In genomic region chr17:3796110-3796821, GRCh38 we compare ENCODE assay signal across 10 cellular contexts. TPM values are rescaled to one million over a fixed set of nuclear protein-coding genes. Genes with fewer than 3 reads are reported as not detected.
DNase-seq lines count a peak whose midpoint lies in the region; ATAC-seq, FAIRE-seq and TF ChIP-seq lines count a peak whose summit lies in the region.
"Had no signal": no experiment of that assay in that cellular context is flagged by ENCODE, and none has a peak within 500 bp of the region (broad histone marks: within the 10 kb centered on the region; RNA-seq: fewer than 3 reads in every experiment).

No MANE protein-coding gene starts in this region.

- in situ Hi-C loops in HepG2 (cut with HindIII; ENCODE audit: extremely low pct_ligation_motif_present, low pct_unique_long_range_greater_than_20kb) (no loop called here), gastrocnemius medialis (cut with MboI; ENCODE audit: low sequenced_read_pairs in 4 of 4) (no loop called here)

- CTCF ChIA-PET in activated CD4-positive, alpha-beta T cell treated with anti-CD3 and anti-CD28 coated beads, Interleukin-2, amount 10 ng/mL, durations not matched to agents 7 days and 5 days (lab: Charles Lee): interaction anchor here (0.6 to 2.7 kb wide), 13 partner anchors 9 to 73 kb away, joined by 3 to 10 read pairs (median 4); partner anchors contain the start of genes HASPIN and NCBP3
- CTCF ChIA-PET in HepG2 (lab: Yijun Ruan, JAX; ENCODE audit: low intra/inter-chr PET ratio, low total read pairs): no interaction called here

- peak; percentile 67 for DNase-seq in activated CD4-positive, alpha-beta T cell treated with anti-CD3 and anti-CD28 coated beads, Interleukin-2, amount 10 ng/mL, durations not matched to agents 7 days and 5 days
- DNase-seq in HepG2 (ENCODE audit: low spot score) (no peak), gastrocnemius medialis (no peak), GF-D8 (lab: John Stamatoyannopoulos, UW) (no peak), SKM-1 (lab: John Stamatoyannopoulos, UW; ENCODE audit: unreplicated experiment) (no peak)

- no peak overlapping the region for H3K4me3 ChIP-seq in HepG2 (replicated peaks in 1 of 3; ENCODE audit: insufficient read depth in 1 of 3, low read depth in 2 of 3, low read length in 3 of 3)
- no peak overlapping the region for H3K4me3 ChIP-seq in gastrocnemius medialis
- H3K4me3 ChIP-seq: cardiac muscle cell had no signal

- H3K27ac ChIP-seq in HepG2 (ENCODE audit: extremely low read length, insufficient read depth, low read length) (peak overlapping the region; percentile 92), gastrocnemius medialis (no peak overlapping the region)
- H3K27ac ChIP-seq: cardiac muscle cell, parathyroid adenoma had no signal

- peak; percentile 80 for ATAC-seq in GM18502 (IDR thresholded peaks at IDR 0.05; ENCODE audit: poor library complexity, unreplicated experiment)
- ATAC-seq in HG02884 (IDR thresholded peaks at IDR 0.05; ENCODE audit: unreplicated experiment): peak; percentile 53
- ATAC-seq in HepG2: no peak
- no peak for ATAC-seq in HG02840 (IDR thresholded peaks at IDR 0.05; ENCODE audit: low FRiP score, unreplicated experiment)
- ATAC-seq in gastrocnemius medialis: no peak

- H3K36me3 ChIP-seq in HepG2 (replicated peaks in 1 of 2; ENCODE audit: control insufficient read depth in 1 of 2, insufficient read depth in 2 of 2, low read length in 2 of 2) (no peaks in the 10 kb centered on the region), gastrocnemius medialis (no peaks in the 10 kb centered on the region)
- H3K36me3 ChIP-seq: cardiac muscle cell had no signal

- no TSS peak for BruUV-seq in HepG2 (replicated peaks; lab: Mats Ljungman, UMichigan)

- no peak overlapping the region for H3K4me2 ChIP-seq in HepG2 (ENCODE audit: low read depth, low read length)

- TF ChIP-seq CTCF in HepG2 (CRISPR knock-in tag; IDR thresholded peaks at IDR 0.05) (no peak), gastrocnemius medialis (IDR thresholded peaks at IDR 0.05 in 4 of 5, conservative IDR thresholded peaks at IDR 0.05 in 1 of 5) (no peak)

- no peak for TF ChIP-seq POLR2A in HepG2 (IDR thresholded peaks at IDR 0.05; ENCODE audit: insufficient read depth in 1 of 2, low read depth in 2 of 2, low read length in 2 of 2)
- TF ChIP-seq POLR2A in gastrocnemius medialis (IDR thresholded peaks at IDR 0.05): no peak

- no peak overlapping the region for H2AFZ ChIP-seq in HepG2 (ENCODE audit: low read length)
- H2AFZ ChIP-seq: parathyroid adenoma had no signal

- TF ChIP-seq EP300 in HepG2 (IDR thresholded peaks at IDR 0.05; ENCODE audit: low read depth in 2 of 2, low read length in 2 of 2): no peak
- TF ChIP-seq EP300 in HepG2 (CRISPR knock-in tag; IDR thresholded peaks at IDR 0.05; ENCODE audit: borderline replicate concordance): no peak

- H3K79me2 ChIP-seq in HepG2 (ENCODE audit: insufficient read depth, low read length): no peaks in the 10 kb centered on the region
- H3K79me2 ChIP-seq: parathyroid adenoma had no signal

- H3K27ac Mint-ChIP-seq in activated CD4-positive, alpha-beta T cell treated with anti-CD3 and anti-CD28 coated beads, Interleukin-2, amount 10 ng/mL, durations not matched to agents 7 days and 5 days: peak overlapping the region; percentile 27

- H3K27me3 Mint-ChIP-seq in activated CD4-positive, alpha-beta T cell treated with anti-CD3 and anti-CD28 coated beads, Interleukin-2, amount 10 ng/mL, durations not matched to agents 7 days and 5 days: no peaks in the 10 kb centered on the region

- no peak overlapping the region for H3K4me3 Mint-ChIP-seq in activated CD4-positive, alpha-beta T cell treated with anti-CD3 and anti-CD28 coated beads, Interleukin-2, amount 10 ng/mL, durations not matched to agents 7 days and 5 days

- FAIRE-seq in HepG2 (lab: Jason Lieb, UNC): no peak

- peaks cover 35% of the 10 kb centered on the region for H3K4me1 Mint-ChIP-seq in activated CD4-positive, alpha-beta T cell treated with anti-CD3 and anti-CD28 coated beads, Interleukin-2, amount 10 ng/mL, durations not matched to agents 7 days and 5 days

- H3K9me3 ChIP-seq in HepG2 (ENCODE audit: low read length) (no peaks in the 10 kb centered on the region), gastrocnemius medialis (no peaks in the 10 kb centered on the region)

- no peak overlapping the region for H3K9ac ChIP-seq in HepG2 (ENCODE audit: insufficient read depth, low read depth, low read length)
- H3K9ac ChIP-seq: parathyroid adenoma had no signal

- no peak for TF ChIP-seq RAD21 in HepG2 (CRISPR knock-in tag; IDR thresholded peaks at IDR 0.05)

- no peaks in the 10 kb centered on the region for H3K27me3 ChIP-seq in HepG2 (ENCODE audit: control insufficient read depth in 1 of 2, insufficient read depth in 2 of 2, low read length in 2 of 2)
- H3K27me3 ChIP-seq in gastrocnemius medialis: no peaks in the 10 kb centered on the region
- H3K27me3 ChIP-seq: cardiac muscle cell had no signal

- H3K9me3 Mint-ChIP-seq in activated CD4-positive, alpha-beta T cell treated with anti-CD3 and anti-CD28 coated beads, Interleukin-2, amount 10 ng/mL, durations not matched to agents 7 days and 5 days: no peaks in the 10 kb centered on the region

- H3K4me1 ChIP-seq in HepG2 (ENCODE audit: insufficient read depth, low read length): peaks cover 71% of the 10 kb centered on the region
- H3K4me1 ChIP-seq in gastrocnemius medialis: no peaks in the 10 kb centered on the region
- H3K4me1 ChIP-seq: parathyroid adenoma had no signal

- 94% methylated on average over 12 of the region's 17 CpGs for WGBS in HepG2 (ENCODE audit: low lambda C conversion rate)

- intact Hi-C loops in HepG2 (cut with micrococcal nuclease; ENCODE audit: unreplicated experiment): no loop called here
- intact Hi-C loops in gastrocnemius medialis (cut with DNase I; ENCODE audit: low total_unique reads): no loop called here

- H3K36me3 Mint-ChIP-seq in activated CD4-positive, alpha-beta T cell treated with anti-CD3 and anti-CD28 coated beads, Interleukin-2, amount 10 ng/mL, durations not matched to agents 7 days and 5 days (ENCODE audit: low read depth): no peaks in the 10 kb centered on the region

- POLR2A ChIA-PET in activated CD4-positive, alpha-beta T cell treated with anti-CD3 and anti-CD28 coated beads, Interleukin-2, amount 10 ng/mL, durations not matched to agents 7 days and 5 days (lab: Charles Lee): interaction anchor here (0.9 to 1.0 kb wide), 2 partner anchors 9 to 56 kb away, joined by 3 read pairs; no protein-coding TSS in a partner anchor
- POLR2A ChIA-PET in HepG2 (lab: Yijun Ruan, JAX): interaction anchor here (0.7 to 4.1 kb wide), 7 partner anchors 9 to 73 kb away, joined by 3 to 39 read pairs (median 5); partner anchors contain the start of genes HASPIN and NCBP3

- no peaks in the 10 kb centered on the region for H4K20me1 ChIP-seq in HepG2 (ENCODE audit: insufficient read depth, low read length)

RNA-seq across cellular contexts. Expression of gene ITGAE, which starts 4.7 kb away (rescaled TPM):
- 10 to 100 TPM; 18.3 to 20.9 TPM for total RNA-seq in activated CD4-positive, alpha-beta T cell treated with anti-CD3 and anti-CD28 coated beads, Interleukin-2, amount 10 ng/mL, durations not matched to agents 7 days and 5 days
- 49.0 and 56.3 TPM in 2 replicates for total RNA-seq in HepG2 (2016; rRNA removed; fragmentation: Illumina TruSeq; extraction: Trizol)
- 99.2 and 118 TPM in 2 replicates for total RNA-seq in HepG2 (2016; cell fraction: cytosol; rRNA removed; fragmentation: Illumina TruSeq; extraction: Trizol; ENCODE audit: low read depth)
- total RNA-seq in HepG2 (2016; cell fraction: insoluble cytoplasmic fraction; rRNA removed; fragmentation: Illumina TruSeq; extraction: Trizol): 54.9 and 56.5 TPM in 2 replicates
- total RNA-seq in HepG2 (2016; cell fraction: membrane; rRNA removed; fragmentation: Illumina TruSeq; extraction: Trizol): 121 and 124 TPM in 2 replicates
- 18.5 and 22.4 TPM in 2 replicates for total RNA-seq in HepG2 (2016; cell fraction: nucleus; rRNA removed; fragmentation: Illumina TruSeq; extraction: Trizol)
- 38.2 and 42.3 TPM in 2 replicates for polyA plus RNA-seq in HepG2 (2011; rRNA removed)
- polyA plus RNA-seq in HepG2 (2011; cell fraction: cytosol; rRNA removed): 28.2 and 31.0 TPM in 2 replicates
- 13.3 and 15.2 TPM in 2 replicates for polyA plus RNA-seq in HepG2 (2011; cell fraction: nucleus; rRNA removed)
- polyA plus RNA-seq in HepG2 (2012): 19.1 and 24.6 TPM in 2 replicates
- 110 and 139 TPM in 2 replicates for polyA plus RNA-seq in HepG2 (2016; cell fraction: cytosol; fragmentation: Illumina TruSeq; extraction: Trizol; ENCODE audit: low read depth)
- polyA plus RNA-seq in HepG2 (2016; cell fraction: insoluble cytoplasmic fraction; fragmentation: Illumina TruSeq; extraction: Trizol; ENCODE audit: low read depth): 46.7 and 46.9 TPM in 2 replicates
- 90.3 and 104 TPM in 2 replicates for polyA plus RNA-seq in HepG2 (2016; cell fraction: membrane; fragmentation: Illumina TruSeq; extraction: Trizol; ENCODE audit: low read depth)
- polyA plus RNA-seq in HepG2 (2016; cell fraction: nucleus; fragmentation: Illumina TruSeq; extraction: Trizol; ENCODE audit: insufficient read depth, low read depth): 36.8 and 38.1 TPM in 2 replicates
- polyA minus RNA-seq in HepG2 (2011; rRNA and poly(A)+ RNA removed; ENCODE audit: low replicate concordance): 7.6 and 11.0 TPM in 2 replicates
- 2.8 and 3.8 TPM in 2 replicates for polyA minus RNA-seq in HepG2 (2011; cell fraction: cytosol; rRNA and poly(A)+ RNA removed)
- 11.7 and 12.6 TPM in 2 replicates for polyA minus RNA-seq in HepG2 (2011; cell fraction: nucleus; rRNA and poly(A)+ RNA removed)
- total RNA-seq in gastrocnemius medialis: 10 to 100 TPM; 10.8 to 25.0 (median 23.5) TPM

RNA-seq across cellular contexts. Expression of gene NCBP3, which starts 49.8 kb away (rescaled TPM):
- total RNA-seq in activated CD4-positive, alpha-beta T cell treated with anti-CD3 and anti-CD28 coated beads, Interleukin-2, amount 10 ng/mL, durations not matched to agents 7 days and 5 days: 10 to 100 TPM; 43.6 to 43.7 TPM
- total RNA-seq in HepG2 (2016; rRNA removed; fragmentation: Illumina TruSeq; extraction: Trizol) (20.6 and 24.8 TPM in 2 replicates), gastrocnemius medialis (10 to 100 TPM in 3 of 4 donors, 1 to 10 TPM in 1; 9.5 to 15.2 (median 14.5) TPM)
- 3.9 and 4.8 TPM in 2 replicates for total RNA-seq in HepG2 (2016; cell fraction: cytosol; rRNA removed; fragmentation: Illumina TruSeq; extraction: Trizol; ENCODE audit: low read depth)
- 21.8 and 23.5 TPM in 2 replicates for total RNA-seq in HepG2 (2016; cell fraction: insoluble cytoplasmic fraction; rRNA removed; fragmentation: Illumina TruSeq; extraction: Trizol)
- total RNA-seq in HepG2 (2016; cell fraction: membrane; rRNA removed; fragmentation: Illumina TruSeq; extraction: Trizol): 7.8 and 9.5 TPM in 2 replicates
- 30.1 and 35.2 TPM in 2 replicates for total RNA-seq in HepG2 (2016; cell fraction: nucleus; rRNA removed; fragmentation: Illumina TruSeq; extraction: Trizol)
- polyA plus RNA-seq in HepG2 (2011; rRNA removed): 16.6 and 19.5 TPM in 2 replicates
- 4.6 and 5.5 TPM in 2 replicates for polyA plus RNA-seq in HepG2 (2011; cell fraction: cytosol; rRNA removed)
- polyA plus RNA-seq in HepG2 (2011; cell fraction: nucleus; rRNA removed): 27.4 and 36.6 TPM in 2 replicates
- polyA plus RNA-seq in HepG2 (2012): 22.5 and 26.0 TPM in 2 replicates
- 1.2 and 1.9 TPM in 2 replicates for polyA plus RNA-seq in HepG2 (2016; cell fraction: cytosol; fragmentation: Illumina TruSeq; extraction: Trizol; ENCODE audit: low read depth)
- 22.8 and 23.0 TPM in 2 replicates for polyA plus RNA-seq in HepG2 (2016; cell fraction: insoluble cytoplasmic fraction; fragmentation: Illumina TruSeq; extraction: Trizol; ENCODE audit: low read depth)
- 4.1 and 4.3 TPM in 2 replicates for polyA plus RNA-seq in HepG2 (2016; cell fraction: membrane; fragmentation: Illumina TruSeq; extraction: Trizol; ENCODE audit: low read depth)
- polyA plus RNA-seq in HepG2 (2016; cell fraction: nucleus; fragmentation: Illumina TruSeq; extraction: Trizol; ENCODE audit: insufficient read depth, low read depth): 77.0 and 80.1 TPM in 2 replicates
- polyA minus RNA-seq in HepG2 (2011; rRNA and poly(A)+ RNA removed; ENCODE audit: low replicate concordance): 8.7 and 10.7 TPM in 2 replicates
- polyA minus RNA-seq in HepG2 (2011; cell fraction: cytosol; rRNA and poly(A)+ RNA removed): 3.4 and 5.1 TPM in 2 replicates
- polyA minus RNA-seq in HepG2 (2011; cell fraction: nucleus; rRNA and poly(A)+ RNA removed): 42.4 and 49.2 TPM in 2 replicates

Comparison
In these comparisons a context has a peak if more than half of its experiments do, and no peak if none do; other contexts are left out.
1. ATAC-seq: peak in GM18502 (single experiment) and HG02884 (single experiment); none in HepG2 (single experiment), HG02840 (single experiment) and gastrocnemius medialis (0 of 2).